ENCODE assay signal across 26 cellular contexts in the genomic region with DNA sequence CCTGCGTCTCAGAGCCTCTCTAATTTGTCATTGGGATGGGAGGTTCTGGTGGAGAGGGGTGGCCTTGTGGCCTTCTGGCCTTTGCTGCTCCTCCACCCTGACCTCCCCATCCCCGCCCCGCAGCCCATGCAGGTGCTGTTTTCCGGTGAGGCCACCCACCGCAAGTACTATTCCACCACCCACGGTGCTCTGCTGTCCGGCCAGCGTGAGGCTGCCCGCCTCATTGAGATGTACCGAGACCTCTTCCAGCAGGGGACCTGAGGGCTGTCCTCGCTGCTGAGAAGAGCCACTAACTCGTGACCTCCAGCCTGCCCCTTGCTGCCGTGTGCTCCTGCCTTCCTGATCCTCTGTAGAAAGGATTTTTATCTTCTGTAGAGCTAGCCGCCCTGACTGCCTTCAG.
"Had no signal": no experiment of that assay in that cellular context is flagged by ENCODE, and none has a peak within 500 bp of the region (broad histone marks: within the 10 kb centered on the region; RNA-seq: fewer than 3 reads in every experiment).

No MANE protein-coding gene starts in this region.

- H3K9me3 ChIP-seq: breast epithelium, colonic mucosa, esophagus squamous epithelium, gastrocnemius medialis, stomach, suprapubic skin, transverse colon, vagina had no signal

- H3K36me3 Mint-ChIP-seq: activated naive CD8-positive, alpha-beta T cell treated with anti-CD3 and anti-CD28 coated beads for 36 hours; memory B cell; natural killer cell treated with Interleukin-12 subunit alpha and Interleukin-12 subunit beta and Interleukin-15 and Interleukin-18, amount 100 ng/mL, for 72 hours; stimulated activated effector memory CD8-positive, alpha-beta T cell treated with anti-CD3 and anti-CD28 coated beads, Interleukin-12 subunit alpha, Interleukin-12 subunit beta, amount 100 ng/mL, for 72 hours had no signal

- H3K27me3 Mint-ChIP-seq: activated naive CD8-positive, alpha-beta T cell treated with anti-CD3 and anti-CD28 coated beads for 36 hours; activated T-cell treated with anti-CD3 and anti-CD28 coated beads, Interleukin-2, amount 50 U/mL, for 24 hours had no signal

- ATAC-seq: activated T-helper 17 cell treated with anti-CD3 and anti-CD28 coated beads, Interleukin-2, amount 50 U/mL, for 72 hours; effector memory CD8-positive, alpha-beta T cell; gastrocnemius medialis; left ventricle myocardium superior; stimulated activated effector memory CD8-positive, alpha-beta T cell treated with anti-CD3 and anti-CD28 coated beads, Interleukin-12 subunit alpha, Interleukin-12 subunit beta, amount 100 ng/mL, for 72 hours had no signal

- H3K4me3 Mint-ChIP-seq: activated naive CD8-positive, alpha-beta T cell treated with anti-CD3 and anti-CD28 coated beads for 36 hours; activated T-cell treated with anti-CD3 and anti-CD28 coated beads, Interleukin-2, amount 50 U/mL, for 24 hours; activated T-helper 17 cell treated with anti-CD3 and anti-CD28 coated beads, Interleukin-2, amount 50 U/mL, for 72 hours; effector memory CD8-positive, alpha-beta T cell; memory B cell; natural killer cell treated with Interleukin-12 subunit alpha and Interleukin-12 subunit beta and Interleukin-15 and Interleukin-18, amount 100 ng/mL, for 72 hours; stimulated activated effector memory CD8-positive, alpha-beta T cell treated with anti-CD3 and anti-CD28 coated beads, Interleukin-12 subunit alpha, Interleukin-12 subunit beta, amount 100 ng/mL, for 72 hours had no signal

- H3K4me3 ChIP-seq: breast epithelium, colonic mucosa, dorsolateral prefrontal cortex, esophagus squamous epithelium, gastrocnemius medialis, stomach, suprapubic skin, transverse colon, vagina had no signal

- H3K4me1 ChIP-seq: breast epithelium, colonic mucosa, esophagus squamous epithelium, gastrocnemius medialis, stomach, suprapubic skin, transverse colon, vagina had no signal

- H3K27ac Mint-ChIP-seq: activated naive CD8-positive, alpha-beta T cell treated with anti-CD3 and anti-CD28 coated beads for 36 hours; activated T-cell treated with anti-CD3 and anti-CD28 coated beads, Interleukin-2, amount 50 U/mL, for 24 hours; activated T-helper 17 cell treated with anti-CD3 and anti-CD28 coated beads, Interleukin-2, amount 50 U/mL, for 72 hours; effector memory CD8-positive, alpha-beta T cell; memory B cell; natural killer cell treated with Interleukin-12 subunit alpha and Interleukin-12 subunit beta and Interleukin-15 and Interleukin-18, amount 100 ng/mL, for 72 hours; stimulated activated effector memory CD8-positive, alpha-beta T cell treated with anti-CD3 and anti-CD28 coated beads, Interleukin-12 subunit alpha, Interleukin-12 subunit beta, amount 100 ng/mL, for 72 hours had no signal

- H3K36me3 ChIP-seq: breast epithelium, colonic mucosa had no signal

- H3K4me1 Mint-ChIP-seq: activated T-helper 17 cell treated with anti-CD3 and anti-CD28 coated beads, Interleukin-2, amount 50 U/mL, for 72 hours; memory B cell; stimulated activated effector memory CD8-positive, alpha-beta T cell treated with anti-CD3 and anti-CD28 coated beads, Interleukin-12 subunit alpha, Interleukin-12 subunit beta, amount 100 ng/mL, for 72 hours had no signal

- H3K27me3 ChIP-seq: breast epithelium, colonic mucosa, dorsolateral prefrontal cortex, esophagus squamous epithelium, gastrocnemius medialis, stomach, suprapubic skin, transverse colon, vagina had no signal

- H3K27ac ChIP-seq: breast epithelium, colonic mucosa, dorsolateral prefrontal cortex, esophagus squamous epithelium, gastrocnemius medialis, stomach, suprapubic skin, transverse colon, vagina had no signal

- DNase-seq: activated CD8-positive, alpha-beta memory T cell treated with anti-CD3 and anti-CD28 coated beads for 24 hours; activated CD8-positive, alpha-beta memory T cell treated with anti-CD3 and anti-CD28 coated beads, Interleukin-2, amount 50 U/mL, for 4 hours; activated naive CD4-positive, alpha-beta T cell treated with Interleukin-2 at 50 U/mL for 16 hours; activated naive CD8-positive, alpha-beta T cell treated with anti-CD3 and anti-CD28 coated beads for 36 hours; activated T-cell treated with anti-CD3 and anti-CD28 coated beads, Interleukin-2, amount 50 U/mL, for 24 hours; colonic mucosa; effector memory CD8-positive, alpha-beta T cell; esophagus squamous epithelium; gastrocnemius medialis; head of caudate nucleus; hypothalamus; left ventricle myocardium superior; retina; stimulated activated CD4-positive, alpha-beta T cell treated with anti-CD3 and anti-CD28 coated beads, Interleukin-12 subunit alpha, Interleukin-12 subunit beta, amount 100 ng/mL, for 4 hours; stomach; T-helper 9 cell; transverse colon had no signal

- FAIRE-seq: astrocyte had no signal

- H3K9me3 Mint-ChIP-seq: activated naive CD8-positive, alpha-beta T cell treated with anti-CD3 and anti-CD28 coated beads for 36 hours; activated T-cell treated with anti-CD3 and anti-CD28 coated beads, Interleukin-2, amount 50 U/mL, for 24 hours; activated T-helper 17 cell treated with anti-CD3 and anti-CD28 coated beads, Interleukin-2, amount 50 U/mL, for 72 hours; effector memory CD8-positive, alpha-beta T cell; memory B cell; natural killer cell treated with Interleukin-12 subunit alpha and Interleukin-12 subunit beta and Interleukin-15 and Interleukin-18, amount 100 ng/mL, for 72 hours; stimulated activated effector memory CD8-positive, alpha-beta T cell treated with anti-CD3 and anti-CD28 coated beads, Interleukin-12 subunit alpha, Interleukin-12 subunit beta, amount 100 ng/mL, for 72 hours had no signal
